In the genomic region with DNA sequence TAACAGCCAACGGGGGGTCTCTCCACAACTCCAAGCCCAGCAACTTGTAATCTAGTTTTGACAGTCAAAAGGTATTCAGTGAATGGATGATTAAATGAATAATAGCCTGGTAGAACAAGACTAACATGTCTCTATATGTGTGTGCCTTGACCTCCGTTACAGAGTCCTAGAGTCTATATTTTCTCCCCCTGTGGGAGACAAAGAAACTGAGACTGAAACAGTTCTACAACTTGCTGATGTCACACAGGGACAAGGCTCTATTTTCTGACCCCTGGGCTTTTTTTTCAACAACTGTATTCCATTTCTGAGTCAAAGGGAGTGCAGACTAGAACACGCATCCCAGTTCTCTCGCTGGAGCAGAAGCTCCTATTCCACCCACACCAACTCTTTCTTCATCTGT, we compare ENCODE assay signal across 18 cellular contexts.
A peak's percentile ranks its signal among the peaks of the same experiment; 100 is the strongest.
DNase-seq lines count a peak whose midpoint lies in the region; ATAC-seq, FAIRE-seq and TF ChIP-seq lines count a peak whose summit lies in the region.
"Had no signal": no experiment of that assay in that cellular context is flagged by ENCODE, and none has a peak within 500 bp of the region (broad histone marks: within the 10 kb centered on the region; RNA-seq: fewer than 3 reads in every experiment).

No MANE protein-coding gene starts in this region.

- H3K4me3 ChIP-seq in GM12878 (no peak overlapping the region), SK-N-SH (ENCODE audit: low read depth in 2 of 2, low read length in 1 of 2) (no peak overlapping the region)
- H3K4me3 ChIP-seq: gastroesophageal sphincter, left lung, ovary had no signal

- no peak for TF ChIP-seq EP300 in GM12878 (IDR thresholded peaks at IDR 0.05; ENCODE audit: borderline replicate concordance in 1 of 2, control insufficient read depth in 1 of 2, low read depth in 2 of 2, low read length in 2 of 2)
- TF ChIP-seq EP300 in SK-N-SH (IDR thresholded peaks at IDR 0.05; ENCODE audit: borderline replicate concordance in 1 of 2, low read depth in 1 of 2, low read length in 1 of 2), result no peak

- in situ Hi-C loops in GM12878 (cut with MboI), result no loop called here

- no peak for FAIRE-seq in GM12878 (lab: Jason Lieb, UNC)
- FAIRE-seq: TTC549 had no signal

- DNase-seq in GM12878 (ENCODE audit: low read depth, low spot score) (no peak), SK-N-SH (no peak)
- no peak for DNase-seq in stimulated activated CD4-positive, alpha-beta T cell treated with anti-CD3 and anti-CD28 coated beads, Interleukin-15, amount 100 ng/mL, for 24 hours
- DNase-seq in CD4-positive, alpha-beta T cell, result no peak
- DNase-seq: activated T-cell treated with anti-CD3 and anti-CD28 coated beads, Interleukin-2, amount 50 U/mL, for 4 hours; erythroblast; left lung; NCI-H1694; NCI-H345; ovary; substantia nigra had no signal

- H3K27ac ChIP-seq in GM12878 (ENCODE audit: control insufficient read depth, insufficient read depth), result no peak overlapping the region
- H3K27ac ChIP-seq in CD4-positive, alpha-beta T cell (ENCODE audit: low read depth, low read length), result no peak overlapping the region
- no peak overlapping the region for H3K27ac ChIP-seq in SK-N-SH (ENCODE audit: low read depth in 2 of 2, low read length in 1 of 2)
- H3K27ac ChIP-seq: gastroesophageal sphincter, left lung, ovary had no signal

- H3K79me2 ChIP-seq in GM12878 (ENCODE audit: control insufficient read depth, insufficient read depth, low read length), result no peaks in the 10 kb centered on the region
- no peaks in the 10 kb centered on the region for H3K79me2 ChIP-seq in SK-N-SH (ENCODE audit: insufficient read depth)

- H3K4me1 Mint-ChIP-seq in CD4-positive, alpha-beta T cell (ENCODE audit: low read depth), result no peaks in the 10 kb centered on the region

- POLR2A ChIA-PET in GM12878 (lab: Charles Lee) (no interaction called here), SK-N-SH (lab: Yijun Ruan, JAX) (no interaction called here)
- POLR2A ChIA-PET in CD4-positive, alpha-beta T cell (lab: Charles Lee), result no interaction called here

- ATAC-seq in GM18517 (IDR thresholded peaks at IDR 0.05; ENCODE audit: unreplicated experiment), result peak; percentile 57
- peak; percentile 58 for ATAC-seq in GM21526 (IDR thresholded peaks at IDR 0.05; ENCODE audit: low FRiP score, unreplicated experiment)
- ATAC-seq in HG03103 (IDR thresholded peaks at IDR 0.05; ENCODE audit: low read depth, unreplicated experiment), result peak; percentile 59
- ATAC-seq in GM12878, result peak; percentile 46; the same call in 2 of the 3 replicates
- no peak for ATAC-seq in CD4-positive, alpha-beta T cell (ENCODE audit: poor library complexity)
- ATAC-seq: gastroesophageal sphincter, left lung, sciatic nerve had no signal

- H3K27me3 ChIP-seq in GM12878 (replicated peaks in 1 of 2; ENCODE audit: control insufficient read depth in 2 of 2, insufficient read depth in 2 of 2, low read length in 1 of 2) (no peaks in the 10 kb centered on the region; a peak in 1 of 4 replicates), SK-N-SH (ENCODE audit: insufficient read depth) (no peaks in the 10 kb centered on the region)
- peaks cover 26% of the 10 kb centered on the region for H3K27me3 ChIP-seq in CD4-positive, alpha-beta T cell (ENCODE audit: control insufficient read depth, insufficient read depth, low read length)
- H3K27me3 ChIP-seq: ovary had no signal

- H3F3A ChIP-seq in SK-N-SH (replicated peaks; ENCODE audit: insufficient read depth), result no peaks in the 10 kb centered on the region

- no peak overlapping the region for H3K9ac ChIP-seq in GM12878 (ENCODE audit: control insufficient read depth, insufficient read depth, low read length)
- H3K9ac ChIP-seq in SK-N-SH, result no peak overlapping the region

- H3K27me3 Mint-ChIP-seq in CD4-positive, alpha-beta T cell, result peaks cover 74% of the 10 kb centered on the region

- H3K9me2 ChIP-seq in SK-N-SH, result no peaks in the 10 kb centered on the region

- H3K4me3 Mint-ChIP-seq in CD4-positive, alpha-beta T cell, result no peak overlapping the region
- H3K4me3 Mint-ChIP-seq: activated naive CD8-positive, alpha-beta T cell treated with anti-CD3 and anti-CD28 coated beads, Interleukin-2, amount 50 U/mL, for 24 hours; activated T-cell treated with anti-CD3 and anti-CD28 coated beads, Interleukin-2, amount 50 U/mL, for 4 hours had no signal

- CTCF ChIA-PET in GM12878 (lab: Yijun Ruan, JAX) (no interaction called here), SK-N-SH (lab: Yijun Ruan, JAX) (no interaction called here)
- CTCF ChIA-PET in CD4-positive, alpha-beta T cell (lab: Charles Lee), result no interaction called here

- intact Hi-C loops in GM12878 (cut with micrococcal nuclease; ENCODE audit: unreplicated experiment), result no loop called here
- intact Hi-C loops in CD4-positive, alpha-beta T cell (cut with DNase I, micrococcal nuclease), result no loop called here

- H3K36me3 ChIP-seq in GM12878 (ENCODE audit: control insufficient read depth in 2 of 2, insufficient read depth in 2 of 2, low read length in 1 of 2), result no peaks in the 10 kb centered on the region
- H3K36me3 ChIP-seq in SK-N-SH (replicated peaks in 1 of 2; ENCODE audit: control insufficient read depth in 1 of 2, insufficient read depth in 2 of 2, low read length in 1 of 2), result no peaks in the 10 kb centered on the region
- H3K36me3 ChIP-seq: gastroesophageal sphincter, left lung, ovary had no signal

- H3K36me3 Mint-ChIP-seq in CD4-positive, alpha-beta T cell (ENCODE audit: low read depth), result no peaks in the 10 kb centered on the region

- no peaks in the 10 kb centered on the region for H4K20me1 ChIP-seq in GM12878 (ENCODE audit: control insufficient read depth, insufficient read depth)
- H4K20me1 ChIP-seq in SK-N-SH (ENCODE audit: insufficient read depth), result no peaks in the 10 kb centered on the region

- TF ChIP-seq CTCF in GM12878 (IDR thresholded peaks at IDR 0.05 in 2 of 3, conservative IDR thresholded peaks at IDR 0.05 in 1 of 3; ENCODE audit: control insufficient read depth in 2 of 3, extremely low read depth in 1 of 3, insufficient read depth in 1 of 3, low read depth in 3 of 3, low read length in 3 of 3) (no peak), SK-N-SH (IDR thresholded peaks at IDR 0.05) (no peak)
- TF ChIP-seq CTCF in CD4-positive, alpha-beta T cell (IDR thresholded peaks at IDR 0.05), result no peak

- 14% methylated on average over 4 of the region's 4 CpGs for WGBS in GM12878 (ENCODE audit: insufficient coverage, insufficient replicate concordance, low lambda C conversion rate, missing lambda C conversion rate)
- WGBS in SK-N-SH (ENCODE audit: low lambda C conversion rate), result 80% methylated on average over 4 of the region's 4 CpGs

- H3K27ac Mint-ChIP-seq in CD4-positive, alpha-beta T cell, result no peak overlapping the region

- SMC1A ChIA-PET in GM12878 (lab: Charles Lee; ENCODE audit: uncharacterized antibody, unreplicated experiment), result no interaction called here

- H2AFZ ChIP-seq in GM12878 (ENCODE audit: control insufficient read depth, low read depth, low read length), result no peak overlapping the region
- no peak overlapping the region for H2AFZ ChIP-seq in SK-N-SH (ENCODE audit: low read depth)

- peaks cover 9% of the 10 kb centered on the region for H3K4me1 ChIP-seq in GM12878 (ENCODE audit: control insufficient read depth, insufficient read depth, low read length)
- peaks cover 11 to 15% of the 10 kb centered on the region in 2 experiments; a peak in 2 of 4 replicates for H3K4me1 ChIP-seq in SK-N-SH (ENCODE audit: control insufficient read depth in 1 of 2, insufficient read depth in 2 of 2, low read depth in 1 of 2, low read length in 1 of 2)
- H3K4me1 ChIP-seq: gastroesophageal sphincter had no signal

- TF ChIP-seq RAD21 in GM12878 (IDR thresholded peaks at IDR 0.05; ENCODE audit: insufficient read depth, low read depth, low read length) (no peak), SK-N-SH (IDR thresholded peaks at IDR 0.05; ENCODE audit: low read length) (no peak)

- BruUV-seq in GM12878 (replicated peaks; lab: Mats Ljungman, UMichigan), result no TSS peak

- no peaks in the 10 kb centered on the region; the same call in 1 of the 3 replicates for H3K9me3 ChIP-seq in GM12878 (replicated peaks; ENCODE audit: control insufficient read depth, insufficient read depth, low read length)
- H3K9me3 ChIP-seq in CD4-positive, alpha-beta T cell (ENCODE audit: control insufficient read depth, low read length), result no peaks in the 10 kb centered on the region
- H3K9me3 ChIP-seq in SK-N-SH, result no peaks in the 10 kb centered on the region
- H3K9me3 ChIP-seq: left lung, ovary had no signal

- TF ChIP-seq POLR2A in GM12878 (IDR thresholded peaks at IDR 0.05; ENCODE audit: low read depth, low read length), result no peak

- RAD21 ChIA-PET in GM12878 (lab: Charles Lee; ENCODE audit: unreplicated experiment), result no interaction called here

- no peaks in the 10 kb centered on the region for H3K9me3 Mint-ChIP-seq in CD4-positive, alpha-beta T cell
- H3K9me3 Mint-ChIP-seq: activated naive CD8-positive, alpha-beta T cell treated with anti-CD3 and anti-CD28 coated beads, Interleukin-2, amount 50 U/mL, for 24 hours; activated T-cell treated with anti-CD3 and anti-CD28 coated beads, Interleukin-2, amount 50 U/mL, for 4 hours had no signal

- peak overlapping the region; percentile 47 for H3K4me2 ChIP-seq in GM12878 (ENCODE audit: control insufficient read depth, insufficient read depth)
- no peak overlapping the region for H3K4me2 ChIP-seq in SK-N-SH

TF ChIP-seq in GM12878, 131 proteins besides CTCF, POLR2A, EP300 and RAD21 (continues in another document):
- TF ChIP-seq ESRRA (IDR thresholded peaks at IDR 0.05; ENCODE audit: low read length) (no peak), BCL11A (IDR thresholded peaks at IDR 0.05; ENCODE audit: low read depth, low read length) (0 out of 2 replicates have a peak, but pooled peaks have one; percentile 9), ZZZ3 (IDR thresholded peaks at IDR 0.05; ENCODE audit: control insufficient read depth, insufficient read length, low read depth) (no peak), JUNB (IDR thresholded peaks at IDR 0.05) (peak; percentile 49)

TF ChIP-seq in SK-N-SH, 30 proteins besides CTCF, POLR2A, EP300 and RAD21 (continues in another document):
- TF ChIP-seq YY1 (IDR thresholded peaks at IDR 0.05; ENCODE audit: low read depth) (no peak), SMC3 (IDR thresholded peaks at IDR 0.05; ENCODE audit: low read depth, low read length) (no peak), FOXJ3 (CRISPR knock-in tag; IDR thresholded peaks at IDR 0.05) (no peak)
- TF ChIP-seq, protein P1, sequence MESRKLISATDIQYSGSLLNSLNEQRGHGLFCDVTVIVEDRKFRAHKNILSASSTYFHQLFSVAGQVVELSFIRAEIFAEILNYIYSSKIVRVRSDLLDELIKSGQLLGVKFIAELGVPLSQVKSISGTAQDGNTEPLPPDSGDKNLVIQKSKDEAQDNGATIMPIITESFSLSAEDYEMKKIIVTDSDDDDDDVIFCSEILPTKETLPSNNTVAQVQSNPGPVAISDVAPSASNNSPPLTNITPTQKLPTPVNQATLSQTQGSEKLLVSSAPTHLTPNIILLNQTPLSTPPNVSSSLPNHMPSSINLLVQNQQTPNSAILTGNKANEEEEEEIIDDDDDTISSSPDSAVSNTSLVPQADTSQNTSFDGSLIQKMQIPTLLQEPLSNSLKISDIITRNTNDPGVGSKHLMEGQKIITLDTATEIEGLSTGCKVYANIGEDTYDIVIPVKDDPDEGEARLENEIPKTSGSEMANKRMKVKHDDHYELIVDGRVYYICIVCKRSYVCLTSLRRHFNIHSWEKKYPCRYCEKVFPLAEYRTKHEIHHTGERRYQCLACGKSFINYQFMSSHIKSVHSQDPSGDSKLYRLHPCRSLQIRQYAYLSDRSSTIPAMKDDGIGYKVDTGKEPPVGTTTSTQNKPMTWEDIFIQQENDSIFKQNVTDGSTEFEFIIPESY (IDR thresholded peaks at IDR 0.05; ENCODE audit: borderline replicate concordance, low read depth), result no peak
